Comparison of ENCODE assay signal across 17 cellular contexts in the genomic region with DNA sequence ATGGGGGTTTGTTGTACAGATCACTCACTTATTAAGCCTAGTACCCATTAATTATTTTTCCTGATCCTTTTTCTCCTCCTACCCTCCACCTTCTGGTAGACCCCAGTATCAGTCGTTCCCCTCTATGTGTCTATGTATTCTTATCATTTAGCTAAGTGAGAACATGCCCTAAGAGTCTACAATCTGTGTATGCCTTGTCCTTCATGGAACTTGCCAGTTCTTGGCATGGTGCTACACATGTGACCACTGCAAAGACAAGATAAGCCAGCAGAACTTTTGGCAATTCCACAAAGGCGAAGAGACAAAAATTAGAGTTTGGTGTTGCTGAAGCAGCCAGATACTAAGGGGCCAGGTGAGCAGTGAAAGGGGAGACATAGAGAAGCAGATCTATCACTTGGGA.
DNase-seq lines count a peak whose midpoint lies in the region; ATAC-seq, FAIRE-seq and TF ChIP-seq lines count a peak whose summit lies in the region.
"Had no signal": no experiment of that assay in that cellular context is flagged by ENCODE, and none has a peak within 500 bp of the region (broad histone marks: within the 10 kb centered on the region; RNA-seq: fewer than 3 reads in every experiment).

No MANE protein-coding gene starts in this region.

- peaks cover 16% of the 10 kb centered on the region for H3K4me1 Mint-ChIP-seq in endodermal cell
- H3K4me1 Mint-ChIP-seq: CD4-positive, alpha-beta memory T cell had no signal

- no peak overlapping the region for H3K27ac ChIP-seq in endodermal cell (ENCODE audit: low read depth, low read length)
- H3K27ac ChIP-seq in heart left ventricle = peak overlapping the region in 7 of 12 donors; percentile 1 to 29 (median 14)
- peak overlapping the region; percentile 22 to 68 for H3K27ac ChIP-seq in right atrium auricular region
- H3K27ac ChIP-seq in effector memory CD4-positive, alpha-beta T cell (ENCODE audit: insufficient read depth, low read length, poor library complexity, severe bottlenecking) = no peak overlapping the region
- H3K27ac ChIP-seq: A549, C4-2B had no signal

- H3K4me1 ChIP-seq in endodermal cell (ENCODE audit: control insufficient read depth, insufficient read depth, low read length) (peaks cover 5% of the 10 kb centered on the region), heart left ventricle (peaks cover 0 to 23% (median 0%) of the 10 kb centered on the region in 12 donors), right atrium auricular region (peaks cover 0 to 11% of the 10 kb centered on the region in 2 donors)
- no peaks in the 10 kb centered on the region for H3K4me1 ChIP-seq in effector memory CD4-positive, alpha-beta T cell (ENCODE audit: control insufficient read depth, insufficient read depth, low read length, poor library complexity, severe bottlenecking)
- H3K4me1 ChIP-seq: A549, BE2C, HAP-1 had no signal

- H3K9me3 Mint-ChIP-seq in endodermal cell = peaks cover 11% of the 10 kb centered on the region

- H3K27me3 Mint-ChIP-seq in endodermal cell (ENCODE audit: insufficient read depth) = no peaks in the 10 kb centered on the region

- H3K36me3 ChIP-seq in endodermal cell (ENCODE audit: control insufficient read depth, insufficient read depth, low read length) = no peaks in the 10 kb centered on the region
- H3K36me3 ChIP-seq in heart left ventricle = no peaks in the 10 kb centered on the region
- H3K36me3 ChIP-seq in right atrium auricular region = no peaks in the 10 kb centered on the region
- no peaks in the 10 kb centered on the region for H3K36me3 ChIP-seq in effector memory CD4-positive, alpha-beta T cell (ENCODE audit: control insufficient read depth, insufficient read depth, low read length)
- H3K36me3 ChIP-seq: BE2C, HAP-1 had no signal

- H3K27me3 ChIP-seq in endodermal cell (ENCODE audit: control insufficient read depth, insufficient read depth, low read length, poor library complexity, severe bottlenecking) = no peaks in the 10 kb centered on the region
- H3K27me3 ChIP-seq in heart left ventricle = peaks cover 0 to 3% (median 0%) of the 10 kb centered on the region in 9 donors
- no peaks in the 10 kb centered on the region for H3K27me3 ChIP-seq in right atrium auricular region
- H3K27me3 ChIP-seq in effector memory CD4-positive, alpha-beta T cell (replicated peaks; ENCODE audit: control insufficient read depth, insufficient read depth, low read length, poor library complexity, severe bottlenecking) = no peaks in the 10 kb centered on the region
- H3K27me3 ChIP-seq: BE2C had no signal

- TF ChIP-seq POLR2A in heart left ventricle (IDR thresholded peaks at IDR 0.05) (no peak), GM12891 (IDR thresholded peaks at IDR 0.05; ENCODE audit: low read depth, low read length) (no peak)

- H3K4me3 ChIP-seq in endodermal cell (ENCODE audit: low read length) = peak overlapping the region; percentile 45
- H3K4me3 ChIP-seq in heart left ventricle = no peak overlapping the region
- H3K4me3 ChIP-seq in right atrium auricular region = no peak overlapping the region
- no peak overlapping the region for H3K4me3 ChIP-seq in effector memory CD4-positive, alpha-beta T cell (ENCODE audit: insufficient read depth, low read depth, low read length, poor library complexity, severe bottlenecking)
- H3K4me3 ChIP-seq: A549, HAP-1 had no signal

- no peak overlapping the region for H3K9ac ChIP-seq in endodermal cell (ENCODE audit: extremely low read depth, low read length, poor library complexity, severe bottlenecking)

- no peaks in the 10 kb centered on the region for H3K36me3 Mint-ChIP-seq in endodermal cell (ENCODE audit: low read depth)

- ATAC-seq in heart left ventricle (peak; percentile 61 to 80 (median 76)), GM21528 (IDR thresholded peaks at IDR 0.05; ENCODE audit: low FRiP score, unreplicated experiment) (no peak)
- ATAC-seq: A549, HepG2 had no signal

- no peak overlapping the region for H3K27ac Mint-ChIP-seq in endodermal cell
- H3K27ac Mint-ChIP-seq: CD4-positive, alpha-beta memory T cell had no signal

- no peak for DNase-seq in endodermal cell
- DNase-seq in heart left ventricle = no peak
- no peak for DNase-seq in right atrium auricular region (ENCODE audit: low spot score)
- DNase-seq in effector memory CD4-positive, alpha-beta T cell = no peak
- DNase-seq in GM12891 (ENCODE audit: insufficient read length, low spot score) = no peak
- DNase-seq: BE2C; CD4-positive, alpha-beta memory T cell; DMS79 treated with DMSO at 0.1 percent for 48 hours; EL; GOT3 had no signal

- no peak for TF ChIP-seq CTCF in endodermal cell (conservative IDR thresholded peaks at IDR 0.05)
- no peak for TF ChIP-seq CTCF in heart left ventricle (IDR thresholded peaks at IDR 0.05)
- no peak for TF ChIP-seq CTCF in right atrium auricular region (IDR thresholded peaks at IDR 0.05)

- no peak for FAIRE-seq in GM12891 (lab: Jason Lieb, UNC)
- FAIRE-seq: A549, G401.6, GM12892, HepG2 had no signal

- WGBS in endodermal cell (ENCODE audit: insufficient coverage in 1 of 2, insufficient read length in 1 of 2), 2 experiments = 90 to 100% methylated on average over 1 to 2 of the region's 2 CpGs
- WGBS in heart left ventricle, 4 donors = 31 to 32% (median 31%) methylated on average over 2 of the region's 2 CpGs

- intact Hi-C loops in heart left ventricle (cut with DNase I) = no loop called here

- H3K4me3 Mint-ChIP-seq in endodermal cell = no peak overlapping the region
- H3K4me3 Mint-ChIP-seq: CD4-positive, alpha-beta memory T cell had no signal

- peaks cover 14% of the 10 kb centered on the region for H3K9me3 ChIP-seq in endodermal cell (ENCODE audit: control insufficient read depth, low read length)
- peaks cover 0 to 34% (median 14%) of the 10 kb centered on the region in 12 donors for H3K9me3 ChIP-seq in heart left ventricle
- peaks cover 0 to 14% of the 10 kb centered on the region in 2 donors for H3K9me3 ChIP-seq in right atrium auricular region
- no peaks in the 10 kb centered on the region for H3K9me3 ChIP-seq in effector memory CD4-positive, alpha-beta T cell (ENCODE audit: control insufficient read depth, low read length)
- H3K9me3 ChIP-seq: A549, BE2C, HAP-1 had no signal

TF ChIP-seq in GM12891, 5 proteins besides CTCF, POLR2A, EP300 and RAD21:
- TF ChIP-seq TAF1 (IDR thresholded peaks at IDR 0.05; ENCODE audit: low read depth, low read length) (no peak), POLR2AphosphoS5 (IDR thresholded peaks at IDR 0.05; ENCODE audit: low read depth, low read length) (no peak), PAX5 (IDR thresholded peaks at IDR 0.05; ENCODE audit: insufficient read depth, low read length, severe bottlenecking) (no peak), SPI1 (IDR thresholded peaks at IDR 0.05; ENCODE audit: low read depth, low read length) (no peak), POU2F2 (IDR thresholded peaks at IDR 0.05; ENCODE audit: low read depth, low read length) (no peak)

Comparison
In these comparisons a context has a peak if more than half of its experiments do, and no peak if none do; other contexts are left out.
1. H3K27ac ChIP-seq: peak in heart left ventricle (7 of 12) and right atrium auricular region (2 of 2); none in endodermal cell (single experiment) and effector memory CD4-positive, alpha-beta T cell (single experiment).